8 cellular contexts compared by ENCODE assay signal in the genomic region with DNA sequence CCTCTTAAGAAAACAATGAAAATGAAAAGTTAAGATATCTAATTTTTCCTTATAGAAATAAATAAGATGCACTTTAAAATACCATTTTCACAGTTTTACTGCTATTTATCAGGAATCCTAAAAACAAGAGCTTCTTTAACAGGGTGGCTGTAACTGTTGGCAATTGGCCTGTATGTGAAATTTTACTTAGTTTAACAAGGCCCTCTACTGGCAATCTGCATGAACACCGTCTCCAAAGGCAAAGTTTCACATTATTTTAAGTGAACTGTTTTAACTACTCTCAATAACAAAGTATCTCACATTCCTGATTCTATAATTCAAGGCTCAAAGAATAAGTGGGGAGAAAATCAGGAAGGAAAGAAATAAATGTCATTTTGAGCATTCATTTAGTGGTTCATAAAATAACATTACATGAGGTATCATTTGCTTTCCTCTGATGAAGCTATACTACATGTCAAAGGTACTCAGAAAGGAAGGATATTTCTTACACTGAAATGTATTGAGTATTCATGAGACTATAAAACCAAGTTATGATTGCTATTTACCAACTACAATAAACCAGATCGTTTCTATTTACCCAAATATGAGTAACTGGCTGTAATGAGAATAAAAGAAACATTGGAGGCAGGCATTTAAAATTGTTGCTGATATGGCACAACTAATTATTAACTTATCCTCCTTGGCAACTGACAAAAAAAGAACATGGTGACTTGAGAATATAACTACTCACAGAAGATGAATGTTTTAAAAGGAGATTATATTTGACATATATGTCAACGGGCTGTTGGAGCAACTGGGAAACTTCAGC. TPM values are rescaled to one million over a fixed set of nuclear protein-coding genes. Genes with fewer than 3 reads are reported as not detected.
A peak's percentile ranks its signal among the peaks of the same experiment; 100 is the strongest.
DNase-seq lines count a peak whose midpoint lies in the region; ATAC-seq lines count a peak whose summit lies in the region.

No MANE protein-coding gene starts in this region.

- no peaks in the 10 kb centered on the region for H3K79me1 ChIP-seq in mesendoderm (ENCODE audit: low read length)

- no peak overlapping the region for H3K27ac ChIP-seq in mesendoderm (ENCODE audit: low read depth, low read length)

- peak; percentile 65 for ATAC-seq in HG02588 (IDR thresholded peaks at IDR 0.05; ENCODE audit: unreplicated experiment)

- H2BK120ac ChIP-seq in mesendoderm (ENCODE audit: low read depth, low read length) = no peak overlapping the region

- no peak overlapping the region for H4K5ac ChIP-seq in mesendoderm (ENCODE audit: low read length)

- H3K4me2 ChIP-seq in mesendoderm (ENCODE audit: low read length) = no peak overlapping the region

- no peak overlapping the region for H3K23ac ChIP-seq in mesendoderm (ENCODE audit: low read length)

- no peak overlapping the region for H2BK5ac ChIP-seq in mesendoderm (ENCODE audit: low read length)

- H4K8ac ChIP-seq in mesendoderm (ENCODE audit: low read depth, low read length) = no peak overlapping the region

- no peaks in the 10 kb centered on the region for H3K36me3 ChIP-seq in mesendoderm (ENCODE audit: control insufficient read depth, insufficient read depth, low read length)

- no peak overlapping the region for H3K9ac ChIP-seq in mesendoderm (ENCODE audit: low read length)

- no peak overlapping the region for H2AK5ac ChIP-seq in mesendoderm (ENCODE audit: low read length)

- WGBS in mesendoderm (ENCODE audit: extremely low coverage, insufficient coverage, low lambda C conversion rate) = no CpG with 5 or more reads among the region's 3 CpGs

- H3K27me3 ChIP-seq in mesendoderm (ENCODE audit: insufficient read depth, low read length, poor library complexity) = no peaks in the 10 kb centered on the region

- peak; percentile 81 for DNase-seq in ELR (ENCODE audit: low read depth)
- DNase-seq in NCI-H345 (lab: John Stamatoyannopoulos, UW) = peak; percentile 58
- peak; percentile 6 for DNase-seq in cerebellum (ENCODE audit: low spot score)
- peak; percentile 54 for DNase-seq in mesendoderm
- no peak for DNase-seq in HuH-7 (ENCODE audit: low spot score)
- no peak for DNase-seq in activated CD4-positive, alpha-beta T cell treated with anti-CD3 and anti-CD28 coated beads, Interleukin-2, amount 50 U/mL, for 4 hours
- DNase-seq in HuH-7.5 (ENCODE audit: low spot score) = no peak

- H3K56ac ChIP-seq in mesendoderm (ENCODE audit: low read length) = no peak overlapping the region

- no peaks in the 10 kb centered on the region for H3K79me2 ChIP-seq in mesendoderm (ENCODE audit: control insufficient read depth, insufficient read depth, low read length)

- H3K4ac ChIP-seq in mesendoderm (ENCODE audit: low read depth, low read length) = no peak overlapping the region

- H2BK15ac ChIP-seq in mesendoderm (replicated peaks; ENCODE audit: low read depth) = no peak overlapping the region

- no peaks in the 10 kb centered on the region for H3K4me1 ChIP-seq in mesendoderm (ENCODE audit: control insufficient read depth, low read depth, low read length)

- H3K18ac ChIP-seq in mesendoderm (ENCODE audit: low read length) = no peak overlapping the region

- H3K4me3 ChIP-seq in mesendoderm (ENCODE audit: low read length) = no peak overlapping the region

RNA-seq across cellular contexts. Expression of gene NCKAP5, which starts 7.0 kb away (rescaled TPM):
- total RNA-seq in cerebellum = 25.3 TPM
- 0.27 TPM for polyA plus RNA-seq in mesendoderm (2013, experiment 1 of 2)
- polyA plus RNA-seq in mesendoderm (2013, experiment 2 of 2) = 0.38 TPM

Comparison
In these comparisons a context has a peak if more than half of its experiments do, and no peak if none do; other contexts are left out.
1. DNase-seq: peak in ELR (single experiment), NCI-H345 (single experiment), cerebellum (single experiment) and mesendoderm (single experiment); none in HuH-7 (single experiment), activated CD4-positive, alpha-beta T cell treated with anti-CD3 and anti-CD28 coated beads, Interleukin-2, amount 50 U/mL, for 4 hours (0 of 2) and HuH-7.5 (single experiment).